Comparison of ENCODE assay signal across 1 cellular context in genomic region chr3:58638586-58638985, GRCh38.
TF ChIP-seq lines count a peak whose summit lies in the region.

No MANE protein-coding gene starts in this region.

TF ChIP-seq in IMR-90, 13 proteins besides CTCF, POLR2A, EP300 and RAD21:
- TF ChIP-seq FOS (IDR thresholded peaks at IDR 0.05; ENCODE audit: low read depth, low read length) = no peak
- no peak for TF ChIP-seq NFE2L2 (IDR thresholded peaks at IDR 0.05; ENCODE audit: low read depth, low read length)
- no peak for TF ChIP-seq RCOR1 (IDR thresholded peaks at IDR 0.05; ENCODE audit: insufficient replicate concordance, low read length)
- no peak for TF ChIP-seq MXI1 (IDR thresholded peaks at IDR 0.05; ENCODE audit: borderline replicate concordance, low read depth, low read length)
- TF ChIP-seq RFX5 (IDR thresholded peaks at IDR 0.05; ENCODE audit: low read depth, low read length) = no peak
- TF ChIP-seq ELK1 (IDR thresholded peaks at IDR 0.05; ENCODE audit: borderline replicate concordance, low read depth, low read length) = no peak
- TF ChIP-seq SMC3 (IDR thresholded peaks at IDR 0.05; ENCODE audit: low read depth, low read length) = no peak
- no peak for TF ChIP-seq CHD1 (IDR thresholded peaks at IDR 0.05; ENCODE audit: low read depth, low read length)
- no peak for TF ChIP-seq USF2 (IDR thresholded peaks at IDR 0.05; ENCODE audit: low read depth, low read length)
- TF ChIP-seq BHLHE40 (IDR thresholded peaks at IDR 0.05; ENCODE audit: low read depth, low read length) = no peak
- no peak for TF ChIP-seq CEBPB (IDR thresholded peaks at IDR 0.05; ENCODE audit: low read depth, low read length)
- no peak for TF ChIP-seq MAFK (IDR thresholded peaks at IDR 0.05; ENCODE audit: low read depth, low read length)
- TF ChIP-seq MAZ (IDR thresholded peaks at IDR 0.05; ENCODE audit: borderline replicate concordance, low read depth, low read length) = no peak
